ENCODE assay signal across 22 cellular contexts in the genomic region with DNA sequence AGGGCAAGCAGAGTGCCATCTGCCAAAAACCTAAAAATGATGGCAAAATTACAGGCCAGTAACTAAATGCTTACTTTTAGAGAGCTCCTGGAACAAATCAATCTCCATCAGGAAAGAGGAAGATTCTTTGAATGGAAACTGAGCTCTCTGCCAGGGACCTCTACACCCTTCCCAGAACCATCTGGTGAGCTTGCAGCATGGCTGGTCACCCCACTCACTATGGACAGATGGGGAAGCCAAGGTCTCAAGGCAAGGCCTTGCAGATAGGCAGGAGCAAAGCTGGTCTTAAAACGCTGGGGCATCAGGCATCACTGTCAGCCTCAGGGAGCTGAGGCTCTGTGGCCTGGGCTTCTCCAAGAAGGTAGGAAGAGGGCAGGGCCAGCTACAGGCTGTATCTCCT. TPM values are rescaled to one million over a fixed set of nuclear protein-coding genes. Genes with fewer than 3 reads are reported as not detected.
A peak's percentile ranks its signal among the peaks of the same experiment; 100 is the strongest.
DNase-seq lines count a peak whose midpoint lies in the region; TF ChIP-seq lines count a peak whose summit lies in the region.
"Had no signal": no experiment of that assay in that cellular context is flagged by ENCODE, and none has a peak within 500 bp of the region (broad histone marks: within the 10 kb centered on the region; RNA-seq: fewer than 3 reads in every experiment).

No MANE protein-coding gene starts in this region.

- H3K9me3 ChIP-seq in tibial nerve = no peaks in the 10 kb centered on the region
- H3K9me3 ChIP-seq: A549, BE2C had no signal

- no peak overlapping the region for H3K27ac ChIP-seq in tibial nerve
- H3K27ac ChIP-seq: A549; BLaER1 treated with 17β-estradiol and CSF1 and Interleukin-3, amounts not matched to agents 10 nM and 100 nM; GM23248 had no signal

- WGBS in tibial nerve, 2 donors = 75 to 90% methylated on average over 1 of the region's 1 CpG

- peak; percentile 11 for DNase-seq in DMS 273 treated with DMSO at 0.1 percent for 48 hours (lab: John Stamatoyannopoulos, UW)
- DNase-seq in NCI-H69 (lab: John Stamatoyannopoulos, UW) = peak; percentile 13
- peak; percentile 34 to 35 for DNase-seq in cerebellar nuclear complex (lab: John Stamatoyannopoulos, UW)
- no peak for DNase-seq in tibial nerve (ENCODE audit: low spot score in 2 of 2)
- no peak for DNase-seq in activated naive CD4-positive, alpha-beta T cell (lab: John Stamatoyannopoulos, UW)
- no peak for DNase-seq in hepatic stellate cell (ENCODE audit: low spot score)
- no peak for DNase-seq in NOMO-1 (lab: John Stamatoyannopoulos, UW; ENCODE audit: unreplicated experiment in 2 of 2)
- DNase-seq: 8988T; ACHN; AML-193; BE2C; CD4-positive, alpha-beta T cell; CD8-positive, alpha-beta memory T cell; DMS153; DND-41; GDM1; GM23248; H7; HCEC 1CT had no signal

- peaks cover 0 to 7% (median 0%) of the 10 kb centered on the region in 4 donors for H3K4me1 ChIP-seq in tibial nerve
- H3K4me1 ChIP-seq: A549; BE2C; BLaER1 treated with 17β-estradiol and CSF1 and Interleukin-3, amounts not matched to agents 10 nM and 100 nM had no signal

- TF ChIP-seq EP300 in tibial nerve (IDR thresholded peaks at IDR 0.05) = no peak

- H3K4me3 ChIP-seq in tibial nerve = no peak overlapping the region
- H3K4me3 ChIP-seq: A549; BLaER1 treated with 17β-estradiol and CSF1 and Interleukin-3, amounts not matched to agents 10 nM and 100 nM; GM12878; GM23248 had no signal

- H3K27me3 ChIP-seq in tibial nerve = no peaks in the 10 kb centered on the region
- H3K27me3 ChIP-seq: BE2C; BLaER1 treated with 17β-estradiol and CSF1 and Interleukin-3, amounts not matched to agents 10 nM and 100 nM had no signal

- H3K36me3 ChIP-seq in tibial nerve = peaks cover 0 to 43% (median 0%) of the 10 kb centered on the region in 3 donors
- H3K36me3 ChIP-seq: BE2C had no signal

- TF ChIP-seq POLR2A in tibial nerve (IDR thresholded peaks at IDR 0.05) = no peak

- no peak for TF ChIP-seq CTCF in tibial nerve (IDR thresholded peaks at IDR 0.05)

RNA-seq across cellular contexts. Expression of a gene that starts 36.2 kb away (rescaled TPM):
- total RNA-seq in tibial nerve = 10 to 100 TPM; 42.1 to 61.6 (median 53.9) TPM

Comparison
In these comparisons a context has a peak if more than half of its experiments do, and no peak if none do; other contexts are left out.
1. DNase-seq: peak in DMS 273 treated with DMSO at 0.1 percent for 48 hours (single experiment), NCI-H69 (single experiment) and cerebellar nuclear complex (2 of 2); none in tibial nerve (0 of 2), activated naive CD4-positive, alpha-beta T cell (0 of 4), hepatic stellate cell (single experiment) and NOMO-1 (0 of 2).